Comparison of ENCODE assay signal across 1 cellular context in the genomic region with DNA sequence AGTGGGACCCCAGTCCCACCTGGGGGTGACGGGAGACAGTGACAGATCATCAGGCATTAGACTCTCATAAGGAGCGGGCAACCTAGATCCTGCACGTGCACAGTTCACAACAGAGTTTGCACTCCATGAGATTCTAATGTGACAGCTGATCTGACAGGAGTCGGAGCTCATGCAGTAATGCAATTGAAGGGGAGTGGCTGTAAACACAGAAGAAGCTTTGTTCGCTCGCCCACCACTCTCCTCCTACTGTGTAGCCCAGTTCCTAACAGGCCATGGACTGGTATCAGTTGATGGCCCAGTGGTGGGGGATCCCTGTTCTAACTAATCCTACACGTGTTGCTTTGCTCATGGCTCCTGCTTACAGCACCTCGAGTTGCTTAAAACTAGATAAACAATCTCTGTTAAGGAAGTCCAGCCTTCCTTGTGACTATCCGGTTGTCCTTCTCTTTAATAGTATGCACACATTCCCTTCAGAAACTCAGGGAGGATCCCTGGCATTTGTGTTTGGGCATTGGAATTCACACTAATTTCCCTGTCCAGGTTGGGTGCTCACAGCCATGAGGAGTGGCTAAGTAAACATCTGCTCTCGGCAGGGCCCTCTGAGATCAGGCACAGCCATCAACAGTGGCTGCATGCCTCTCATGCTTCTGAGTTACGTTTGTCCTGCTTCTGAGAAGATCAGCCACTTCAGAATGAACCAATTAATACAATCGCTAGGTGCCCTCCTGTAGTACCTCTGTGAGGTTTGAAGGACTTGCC.
TF ChIP-seq lines count a peak whose summit lies in the region.

No MANE protein-coding gene starts in this region.

TF ChIP-seq in IMR-90, 13 proteins besides CTCF, POLR2A, EP300 and RAD21:
- TF ChIP-seq RFX5 (IDR thresholded peaks at IDR 0.05; ENCODE audit: low read depth, low read length) (no peak), SMC3 (IDR thresholded peaks at IDR 0.05; ENCODE audit: low read depth, low read length) (no peak), MAFK (IDR thresholded peaks at IDR 0.05; ENCODE audit: low read depth, low read length) (no peak), BHLHE40 (IDR thresholded peaks at IDR 0.05; ENCODE audit: low read depth, low read length) (peak; percentile 13; the same call in 1 of the 2 replicates)
